ENCODE assay signal across 9 cellular contexts in genomic region chr7:124101173-124101768, GRCh38.
DNase-seq lines count a peak whose midpoint lies in the region; ATAC-seq and TF ChIP-seq lines count a peak whose summit lies in the region.
"Had no signal": no experiment of that assay in that cellular context is flagged by ENCODE, and none has a peak within 500 bp of the region (broad histone marks: within the 10 kb centered on the region; RNA-seq: fewer than 3 reads in every experiment).

No MANE protein-coding gene starts in this region.

- CTCF ChIA-PET in CD4-positive, alpha-beta T cell (lab: Charles Lee), result no interaction called here

- H3K27ac Mint-ChIP-seq in CD4-positive, alpha-beta T cell, result no peak overlapping the region

- H3K4me3 ChIP-seq in dorsolateral prefrontal cortex, result no peak overlapping the region

- no peak for ATAC-seq in HG03108 (IDR thresholded peaks at IDR 0.05; ENCODE audit: unreplicated experiment)
- no peak for ATAC-seq in CD4-positive, alpha-beta T cell (ENCODE audit: poor library complexity)
- ATAC-seq in HG03095 (IDR thresholded peaks at IDR 0.05; ENCODE audit: unreplicated experiment), result no peak

- no peaks in the 10 kb centered on the region for H3K27me3 ChIP-seq in dorsolateral prefrontal cortex
- H3K27me3 ChIP-seq in CD4-positive, alpha-beta T cell (ENCODE audit: control insufficient read depth, insufficient read depth, low read length), result no peaks in the 10 kb centered on the region

- H3K36me3 Mint-ChIP-seq in CD4-positive, alpha-beta T cell (ENCODE audit: low read depth), result no peaks in the 10 kb centered on the region

- no peaks in the 10 kb centered on the region for H3K4me1 Mint-ChIP-seq in CD4-positive, alpha-beta T cell (ENCODE audit: low read depth)

- H3K9me3 ChIP-seq in CD4-positive, alpha-beta T cell (ENCODE audit: control insufficient read depth, low read length), result no peaks in the 10 kb centered on the region

- H3K9me3 Mint-ChIP-seq in CD4-positive, alpha-beta T cell, result peaks cover 2% of the 10 kb centered on the region

- POLR2A ChIA-PET in CD4-positive, alpha-beta T cell (lab: Charles Lee), result no interaction called here

- DNase-seq in NCI-H2107 treated with DMSO at 0.1 percent for 48 hours (lab: John Stamatoyannopoulos, UW; ENCODE audit: unreplicated experiment), result peak; percentile 1
- no peak for DNase-seq in NCI-H2107 (lab: John Stamatoyannopoulos, UW)
- DNase-seq in NCI-H1694 (lab: John Stamatoyannopoulos, UW), result peak; percentile 36
- DNase-seq in dorsolateral prefrontal cortex, result no peak
- peak; percentile 62 for DNase-seq in pons (ENCODE audit: low spot score)
- DNase-seq in CD4-positive, alpha-beta T cell, result no peak
- DNase-seq: stimulated activated CD4-positive, alpha-beta T cell treated with anti-CD3 and anti-CD28 coated beads, Interleukin-4, amount 100 ng/mL, for 1 hour had no signal

- peak in 55 of 56 donors; percentile 10 to 76 (median 62) for TF ChIP-seq CTCF in dorsolateral prefrontal cortex (IDR thresholded peaks at IDR 0.05 in 54 of 56, conservative IDR thresholded peaks at IDR 0.05 in 2 of 56; ENCODE audit: low read depth in 1 of 56, partially characterized antibody in 56 of 56)
- TF ChIP-seq CTCF in CD4-positive, alpha-beta T cell (IDR thresholded peaks at IDR 0.05), result no peak

- H3K27me3 Mint-ChIP-seq in CD4-positive, alpha-beta T cell, result no peaks in the 10 kb centered on the region

- H3K27ac ChIP-seq in dorsolateral prefrontal cortex, result no peak overlapping the region
- H3K27ac ChIP-seq in CD4-positive, alpha-beta T cell (ENCODE audit: low read depth, low read length), result no peak overlapping the region

- intact Hi-C loops in dorsolateral prefrontal cortex (cut with DNase I), result loop anchor here (2.0 to 10.0 kb wide), 5 partner anchors 50 to 136 kb away; partner anchors contain the start of gene TMEM229A (in 1 of the 2)
- intact Hi-C loops in CD4-positive, alpha-beta T cell (cut with DNase I, micrococcal nuclease), result no loop called here

- H3K4me3 Mint-ChIP-seq in CD4-positive, alpha-beta T cell, result no peak overlapping the region

Comparison
In these comparisons a context has a peak if more than half of its experiments do, and no peak if none do; other contexts are left out.
1. DNase-seq: peak in NCI-H2107 treated with DMSO at 0.1 percent for 48 hours (single experiment), NCI-H1694 (single experiment) and pons (single experiment); none in NCI-H2107 (single experiment), dorsolateral prefrontal cortex (0 of 10) and CD4-positive, alpha-beta T cell (0 of 10).
2. intact Hi-C loops: an anchor here in dorsolateral prefrontal cortex (2.0 to 10.0 kb wide); none called in CD4-positive, alpha-beta T cell.